8 cellular contexts compared by ENCODE assay signal in the genomic region with DNA sequence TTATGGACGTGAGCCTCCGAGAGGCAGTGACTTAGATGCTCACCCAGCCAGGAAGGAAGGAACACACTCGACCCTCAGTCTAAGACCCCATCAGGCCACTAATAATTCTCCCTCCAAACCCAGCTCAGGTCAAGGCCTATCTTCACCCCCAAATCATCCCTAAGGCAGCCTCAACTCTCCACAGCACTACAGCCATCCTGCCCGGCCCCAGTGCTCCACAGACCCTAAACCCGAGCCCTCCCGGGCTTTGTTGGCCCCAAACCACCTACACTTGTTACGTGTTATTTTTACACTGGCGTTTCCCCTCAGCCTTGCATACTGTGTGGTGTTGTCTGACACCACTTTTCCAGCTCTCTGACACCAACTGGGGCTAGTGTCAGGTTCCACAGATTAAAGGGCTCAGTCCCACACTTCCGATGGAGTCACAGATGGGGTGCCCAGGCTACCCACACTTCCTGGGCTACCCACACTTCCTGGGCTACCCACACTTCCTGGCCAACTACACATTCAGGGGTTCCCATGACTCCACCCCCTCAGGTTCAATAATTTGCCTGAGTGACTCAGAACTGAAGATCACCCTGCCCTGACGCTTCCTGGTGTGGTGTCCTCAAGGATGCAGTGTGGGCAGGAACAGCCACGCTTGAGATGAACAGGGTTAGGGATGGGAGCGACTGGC. TPM values are rescaled to one million over a fixed set of nuclear protein-coding genes. Genes with fewer than 3 reads are reported as not detected.
DNase-seq lines count a peak whose midpoint lies in the region; ATAC-seq, FAIRE-seq and TF ChIP-seq lines count a peak whose summit lies in the region.

No MANE protein-coding gene starts in this region.

- TF ChIP-seq CTCF in chondrocyte (IDR thresholded peaks at IDR 0.05), result no peak

- peak overlapping the region; percentile 78 for H3K4me3 Mint-ChIP-seq in T-helper 17 cell
- no peak overlapping the region for H3K4me3 Mint-ChIP-seq in chondrocyte (ENCODE audit: unreplicated experiment)

- no peak for TF ChIP-seq POLR2A in H54 (IDR thresholded peaks at IDR 0.05; ENCODE audit: low read depth, low read length)

- DNase-seq in T-helper 17 cell, result peak in 1 of 3 donors; percentile 40
- no peak for DNase-seq in chondrocyte (ENCODE audit: low spot score)
- peak in 2 of 3 donors; percentile 17 to 34 for DNase-seq in stimulated activated CD4-positive, alpha-beta T cell treated with anti-CD3 and anti-CD28 coated beads, TNF-alpha, amount 100 ng/mL, for 1 hour (ENCODE audit: low read depth in 3 of 3, low spot score in 1 of 3)
- no peak for DNase-seq in SIG-M5 (lab: John Stamatoyannopoulos, UW)
- no peak for DNase-seq in H54 (ENCODE audit: insufficient read length, low spot score)
- no peak for DNase-seq in cortex of kidney (lab: John Stamatoyannopoulos, UW)

- H3K4me1 Mint-ChIP-seq in T-helper 17 cell, result peaks cover 29% of the 10 kb centered on the region
- peaks cover 8% of the 10 kb centered on the region for H3K4me1 Mint-ChIP-seq in chondrocyte (ENCODE audit: low read depth)

- H3K27me3 Mint-ChIP-seq in T-helper 17 cell, result no peaks in the 10 kb centered on the region
- H3K27me3 Mint-ChIP-seq in chondrocyte (ENCODE audit: low read depth), result no peaks in the 10 kb centered on the region

- H3K36me3 Mint-ChIP-seq in T-helper 17 cell (ENCODE audit: low read depth) (peaks cover 4% of the 10 kb centered on the region), chondrocyte (ENCODE audit: low read depth) (peaks cover 23% of the 10 kb centered on the region)

- peak overlapping the region; percentile 95 for H3K27ac Mint-ChIP-seq in T-helper 17 cell
- peak overlapping the region; percentile 78 for H3K27ac Mint-ChIP-seq in chondrocyte (ENCODE audit: unreplicated experiment)

- peak; percentile 80 for ATAC-seq in GM18858 (IDR thresholded peaks at IDR 0.05; ENCODE audit: unreplicated experiment)
- peak; percentile 80 for ATAC-seq in HG02852 (IDR thresholded peaks at IDR 0.05; ENCODE audit: unreplicated experiment)
- peak; percentile 71 for ATAC-seq in T-helper 17 cell

- no peaks in the 10 kb centered on the region for H3K9me3 Mint-ChIP-seq in chondrocyte (ENCODE audit: low read depth)

- FAIRE-seq in H54 (lab: Jason Lieb, UNC), result no peak

- H3K9me3 ChIP-seq in T-helper 17 cell (ENCODE audit: control insufficient read depth, low read length, poor library complexity, severe bottlenecking), result no peaks in the 10 kb centered on the region

RNA-seq across cellular contexts. Expression of a gene that starts 25.3 kb away (rescaled TPM):
- total RNA-seq in T-helper 17 cell (10 to 100 TPM; 62.1 to 72.7 TPM), chondrocyte (84.1 to 95.5 TPM (median 94.3 TPM) in 3 replicates)

RNA-seq across cellular contexts. Expression of a gene that starts 28.9 kb away (rescaled TPM):
- 10 to 100 TPM; 20.6 to 29.4 TPM for total RNA-seq in T-helper 17 cell
- 56.2 to 64.7 TPM (median 64.0 TPM) in 3 replicates for total RNA-seq in chondrocyte

RNA-seq across cellular contexts. Expression of a gene that starts 52.9 kb away (rescaled TPM):
- total RNA-seq in T-helper 17 cell (1 to 10 TPM; 1.8 to 3.3 TPM), chondrocyte (7.0 to 141 TPM (median 137 TPM) in 3 replicates)

Comparison
In these comparisons a context has a peak if more than half of its experiments do, and no peak if none do; other contexts are left out.
1. DNase-seq: peak in stimulated activated CD4-positive, alpha-beta T cell treated with anti-CD3 and anti-CD28 coated beads, TNF-alpha, amount 100 ng/mL, for 1 hour (2 of 3); none in chondrocyte (single experiment), SIG-M5 (single experiment), H54 (single experiment) and cortex of kidney (single experiment).
2. Peak in every context shown above with its lines, with median percentiles within 50 percentile points of each other: ATAC-seq.